In the genomic region with DNA sequence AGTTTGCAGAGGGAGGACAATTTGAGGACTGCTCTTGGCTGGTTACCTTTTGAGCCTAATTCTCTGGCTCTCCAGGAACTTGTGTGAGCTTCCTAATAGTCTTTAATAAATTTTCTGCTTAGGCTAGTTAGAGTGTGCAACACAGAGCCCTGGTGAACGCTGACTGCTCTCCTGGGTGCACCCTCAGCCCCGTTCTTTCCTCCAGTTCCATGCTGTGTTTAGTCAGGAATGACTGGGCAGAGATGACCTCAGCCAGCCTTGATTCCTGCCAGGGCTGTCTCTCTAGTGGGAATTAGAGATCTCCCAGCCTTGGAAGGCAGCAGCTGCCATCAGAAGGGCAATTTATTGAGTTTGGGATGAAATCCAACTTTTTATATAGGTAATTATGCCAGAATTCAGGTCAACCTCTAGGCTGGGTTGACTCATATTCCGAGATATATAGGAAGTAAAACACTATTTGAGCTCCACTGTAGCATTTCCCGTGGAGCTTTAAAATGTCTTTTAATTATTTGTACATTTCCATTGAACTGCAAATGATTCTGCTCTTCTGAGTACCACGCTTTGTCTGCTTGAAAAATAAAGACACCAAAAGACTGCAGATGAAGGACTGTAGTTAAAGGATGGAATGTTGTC, we compare ENCODE assay signal across 1 cellular context.
TF ChIP-seq lines count a peak whose summit lies in the region.

No MANE protein-coding gene starts in this region.

TF ChIP-seq in HEK293, 187 proteins besides CTCF, POLR2A, EP300 and RAD21 (continued from another document):
- TF ChIP-seq, protein P1, sequence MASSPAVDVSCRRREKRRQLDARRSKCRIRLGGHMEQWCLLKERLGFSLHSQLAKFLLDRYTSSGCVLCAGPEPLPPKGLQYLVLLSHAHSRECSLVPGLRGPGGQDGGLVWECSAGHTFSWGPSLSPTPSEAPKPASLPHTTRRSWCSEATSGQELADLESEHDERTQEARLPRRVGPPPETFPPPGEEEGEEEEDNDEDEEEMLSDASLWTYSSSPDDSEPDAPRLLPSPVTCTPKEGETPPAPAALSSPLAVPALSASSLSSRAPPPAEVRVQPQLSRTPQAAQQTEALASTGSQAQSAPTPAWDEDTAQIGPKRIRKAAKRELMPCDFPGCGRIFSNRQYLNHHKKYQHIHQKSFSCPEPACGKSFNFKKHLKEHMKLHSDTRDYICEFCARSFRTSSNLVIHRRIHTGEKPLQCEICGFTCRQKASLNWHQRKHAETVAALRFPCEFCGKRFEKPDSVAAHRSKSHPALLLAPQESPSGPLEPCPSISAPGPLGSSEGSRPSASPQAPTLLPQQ (tag by site-specific recombination; IDR thresholded peaks at IDR 0.05), result peak; percentile 66
- TF ChIP-seq ZBTB48 (tag by site-specific recombination; IDR thresholded peaks at IDR 0.05) (no peak), OVOL3 (tag by site-specific recombination; IDR thresholded peaks at IDR 0.05) (0 out of 2 replicates have a peak, but pooled peaks have one; percentile 17), ZNF2 (tag by site-specific recombination; IDR thresholded peaks at IDR 0.05) (peak; percentile 22; the same call in 1 of the 2 replicates), ZNF843 (tag by site-specific recombination; IDR thresholded peaks at IDR 0.05) (peak; percentile 30; the same call in 1 of the 2 replicates), ZNF585B (tag by site-specific recombination; IDR thresholded peaks at IDR 0.05) (peak; percentile 68), BCL11A (tag by site-specific recombination; IDR thresholded peaks at IDR 0.05; ENCODE audit: low read depth) (no peak), ZXDB (tag by site-specific recombination; IDR thresholded peaks at IDR 0.05) (0 out of 2 replicates have a peak, but pooled peaks have one; percentile 29), ZNF366 (tag by site-specific recombination; conservative IDR thresholded peaks at IDR 0.05) (peak; percentile 44), ZNF514 (tag by site-specific recombination; IDR thresholded peaks at IDR 0.05) (no peak), ZNF184 (tag by site-specific recombination; IDR thresholded peaks at IDR 0.05) (peak; percentile 27; the same call in 1 of the 2 replicates), ZBTB20 (tag by site-specific recombination; IDR thresholded peaks at IDR 0.05) (peak; percentile 94), ZNF561 (tag by site-specific recombination; IDR thresholded peaks at IDR 0.05; ENCODE audit: borderline replicate concordance) (0 out of 2 replicates have a peak, but pooled peaks have one; percentile 66), OSR2 (tag by site-specific recombination; IDR thresholded peaks at IDR 0.05) (no peak), MYNN (tag by site-specific recombination; IDR thresholded peaks at IDR 0.05; ENCODE audit: borderline replicate concordance) (no peak), ZSCAN16 (tag by site-specific recombination; IDR thresholded peaks at IDR 0.05) (no peak), ZNF660 (tag by site-specific recombination; IDR thresholded peaks at IDR 0.05) (peak; percentile 92), ZNF211 (tag by site-specific recombination; IDR thresholded peaks at IDR 0.05; ENCODE audit: low read depth) (no peak), ZNF10 (tag by site-specific recombination; IDR thresholded peaks at IDR 0.05) (no peak), ZBTB21 (tag by site-specific recombination; IDR thresholded peaks at IDR 0.05) (0 out of 2 replicates have a peak, but pooled peaks have one; percentile 20)
- TF ChIP-seq, protein P2, sequence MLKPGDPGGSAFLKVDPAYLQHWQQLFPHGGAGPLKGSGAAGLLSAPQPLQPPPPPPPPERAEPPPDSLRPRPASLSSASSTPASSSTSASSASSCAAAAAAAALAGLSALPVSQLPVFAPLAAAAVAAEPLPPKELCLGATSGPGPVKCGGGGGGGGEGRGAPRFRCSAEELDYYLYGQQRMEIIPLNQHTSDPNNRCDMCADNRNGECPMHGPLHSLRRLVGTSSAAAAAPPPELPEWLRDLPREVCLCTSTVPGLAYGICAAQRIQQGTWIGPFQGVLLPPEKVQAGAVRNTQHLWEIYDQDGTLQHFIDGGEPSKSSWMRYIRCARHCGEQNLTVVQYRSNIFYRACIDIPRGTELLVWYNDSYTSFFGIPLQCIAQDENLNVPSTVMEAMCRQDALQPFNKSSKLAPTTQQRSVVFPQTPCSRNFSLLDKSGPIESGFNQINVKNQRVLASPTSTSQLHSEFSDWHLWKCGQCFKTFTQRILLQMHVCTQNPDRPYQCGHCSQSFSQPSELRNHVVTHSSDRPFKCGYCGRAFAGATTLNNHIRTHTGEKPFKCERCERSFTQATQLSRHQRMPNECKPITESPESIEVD (tag by site-specific recombination; IDR thresholded peaks at IDR 0.05), result peak; percentile 97
- TF ChIP-seq, protein P3, sequence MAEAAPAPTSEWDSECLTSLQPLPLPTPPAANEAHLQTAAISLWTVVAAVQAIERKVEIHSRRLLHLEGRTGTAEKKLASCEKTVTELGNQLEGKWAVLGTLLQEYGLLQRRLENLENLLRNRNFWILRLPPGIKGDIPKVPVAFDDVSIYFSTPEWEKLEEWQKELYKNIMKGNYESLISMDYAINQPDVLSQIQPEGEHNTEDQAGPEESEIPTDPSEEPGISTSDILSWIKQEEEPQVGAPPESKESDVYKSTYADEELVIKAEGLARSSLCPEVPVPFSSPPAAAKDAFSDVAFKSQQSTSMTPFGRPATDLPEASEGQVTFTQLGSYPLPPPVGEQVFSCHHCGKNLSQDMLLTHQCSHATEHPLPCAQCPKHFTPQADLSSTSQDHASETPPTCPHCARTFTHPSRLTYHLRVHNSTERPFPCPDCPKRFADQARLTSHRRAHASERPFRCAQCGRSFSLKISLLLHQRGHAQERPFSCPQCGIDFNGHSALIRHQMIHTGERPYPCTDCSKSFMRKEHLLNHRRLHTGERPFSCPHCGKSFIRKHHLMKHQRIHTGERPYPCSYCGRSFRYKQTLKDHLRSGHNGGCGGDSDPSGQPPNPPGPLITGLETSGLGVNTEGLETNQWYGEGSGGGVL (tag by site-specific recombination; IDR thresholded peaks at IDR 0.05), result no peak
- TF ChIP-seq, protein P4, sequence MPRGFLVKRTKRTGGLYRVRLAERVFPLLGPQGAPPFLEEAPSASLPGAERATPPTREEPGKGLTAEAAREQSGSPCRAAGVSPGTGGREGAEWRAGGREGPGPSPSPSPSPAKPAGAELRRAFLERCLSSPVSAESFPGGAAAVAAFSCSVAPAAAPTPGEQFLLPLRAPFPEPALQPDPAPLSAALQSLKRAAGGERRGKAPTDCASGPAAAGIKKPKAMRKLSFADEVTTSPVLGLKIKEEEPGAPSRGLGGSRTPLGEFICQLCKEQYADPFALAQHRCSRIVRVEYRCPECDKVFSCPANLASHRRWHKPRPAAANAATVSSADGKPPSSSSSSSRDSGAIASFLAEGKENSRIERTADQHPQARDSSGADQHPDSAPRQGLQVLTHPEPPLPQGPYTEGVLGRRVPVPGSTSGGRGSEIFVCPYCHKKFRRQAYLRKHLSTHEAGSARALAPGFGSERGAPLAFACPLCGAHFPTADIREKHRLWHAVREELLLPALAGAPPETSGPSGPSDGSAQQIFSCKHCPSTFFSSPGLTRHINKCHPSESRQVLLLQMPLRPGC (tag by site-specific recombination; IDR thresholded peaks at IDR 0.05), result peak; percentile 33; the same call in 1 of the 2 replicates
- TF ChIP-seq, protein P5, sequence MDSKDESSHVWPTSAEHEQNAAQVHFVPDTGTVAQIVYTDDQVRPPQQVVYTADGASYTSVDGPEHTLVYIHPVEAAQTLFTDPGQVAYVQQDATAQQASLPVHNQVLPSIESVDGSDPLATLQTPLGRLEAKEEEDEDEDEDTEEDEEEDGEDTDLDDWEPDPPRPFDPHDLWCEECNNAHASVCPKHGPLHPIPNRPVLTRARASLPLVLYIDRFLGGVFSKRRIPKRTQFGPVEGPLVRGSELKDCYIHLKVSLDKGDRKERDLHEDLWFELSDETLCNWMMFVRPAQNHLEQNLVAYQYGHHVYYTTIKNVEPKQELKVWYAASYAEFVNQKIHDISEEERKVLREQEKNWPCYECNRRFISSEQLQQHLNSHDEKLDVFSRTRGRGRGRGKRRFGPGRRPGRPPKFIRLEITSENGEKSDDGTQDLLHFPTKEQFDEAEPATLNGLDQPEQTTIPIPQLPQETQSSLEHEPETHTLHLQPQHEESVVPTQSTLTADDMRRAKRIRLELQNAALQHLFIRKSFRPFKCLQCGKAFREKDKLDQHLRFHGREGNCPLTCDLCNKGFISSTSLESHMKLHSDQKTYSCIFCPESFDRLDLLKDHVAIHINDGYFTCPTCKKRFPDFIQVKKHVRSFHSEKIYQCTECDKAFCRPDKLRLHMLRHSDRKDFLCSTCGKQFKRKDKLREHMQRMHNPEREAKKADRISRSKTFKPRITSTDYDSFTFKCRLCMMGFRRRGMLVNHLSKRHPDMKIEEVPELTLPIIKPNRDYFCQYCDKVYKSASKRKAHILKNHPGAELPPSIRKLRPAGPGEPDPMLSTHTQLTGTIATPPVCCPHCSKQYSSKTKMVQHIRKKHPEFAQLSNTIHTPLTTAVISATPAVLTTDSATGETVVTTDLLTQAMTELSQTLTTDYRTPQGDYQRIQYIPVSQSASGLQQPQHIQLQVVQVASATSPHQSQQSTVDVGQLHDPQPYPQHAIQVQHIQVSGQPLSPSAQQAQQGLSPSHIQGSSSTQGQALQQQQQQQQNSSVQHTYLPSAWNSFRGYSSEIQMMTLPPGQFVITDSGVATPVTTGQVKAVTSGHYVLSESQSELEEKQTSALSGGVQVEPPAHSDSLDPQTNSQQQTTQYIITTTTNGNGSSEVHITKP (tag by site-specific recombination; IDR thresholded peaks at IDR 0.05), result peak; percentile 99
